16 cellular contexts compared by ENCODE assay signal in the genomic region with DNA sequence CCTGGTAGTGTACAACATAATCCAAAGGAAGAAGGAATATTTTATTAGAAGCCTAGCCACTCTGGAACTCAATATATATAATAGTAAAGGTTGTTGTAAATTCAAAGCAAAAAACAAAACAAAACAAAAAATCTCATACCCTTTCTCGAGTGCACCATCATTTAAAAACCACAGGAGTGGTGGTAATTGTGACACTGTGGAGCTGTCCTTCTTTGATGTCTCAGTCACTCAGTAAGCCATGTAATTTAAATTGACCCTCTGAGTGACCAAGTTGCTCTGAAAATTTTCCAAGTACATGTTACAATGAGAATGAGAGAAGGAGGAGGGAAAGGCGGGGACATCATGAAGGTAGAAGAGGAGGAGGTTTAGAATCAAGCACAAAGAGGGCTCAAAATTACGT. TPM values are rescaled to one million over a fixed set of nuclear protein-coding genes. Genes with fewer than 3 reads are reported as not detected.
A peak's percentile ranks its signal among the peaks of the same experiment; 100 is the strongest.
DNase-seq lines count a peak whose midpoint lies in the region; ATAC-seq and TF ChIP-seq lines count a peak whose summit lies in the region.
"Had no signal": no experiment of that assay in that cellular context is flagged by ENCODE, and none has a peak within 500 bp of the region (broad histone marks: within the 10 kb centered on the region; RNA-seq: fewer than 3 reads in every experiment).

No MANE protein-coding gene starts in this region.

- peaks cover 0 to 93% (median 84%) of the 10 kb centered on the region in 4 donors for H3K4me1 ChIP-seq in sigmoid colon

- H3K27me3 ChIP-seq in sigmoid colon = no peaks in the 10 kb centered on the region

- peaks cover 42% of the 10 kb centered on the region for H3K4me1 Mint-ChIP-seq in activated naive CD8-positive, alpha-beta T cell treated with anti-CD3 and anti-CD28 coated beads, Interleukin-2, amount 50 U/mL, for 24 hours
- peaks cover 37% of the 10 kb centered on the region for H3K4me1 Mint-ChIP-seq in activated naive CD8-positive, alpha-beta T cell treated with anti-CD3 and anti-CD28 coated beads for 36 hours
- peaks cover 99% of the 10 kb centered on the region for H3K4me1 Mint-ChIP-seq in chondrocyte (ENCODE audit: low read depth)
- peaks cover 87 to 89% of the 10 kb centered on the region in 2 donors for H3K4me1 Mint-ChIP-seq in natural killer cell
- peaks cover 6% of the 10 kb centered on the region for H3K4me1 Mint-ChIP-seq in T-helper 17 cell

- no peaks in the 10 kb centered on the region for H3K36me3 Mint-ChIP-seq in activated naive CD8-positive, alpha-beta T cell treated with anti-CD3 and anti-CD28 coated beads, Interleukin-2, amount 50 U/mL, for 24 hours (ENCODE audit: low read depth)
- H3K36me3 Mint-ChIP-seq in activated naive CD8-positive, alpha-beta T cell treated with anti-CD3 and anti-CD28 coated beads for 36 hours = peaks cover 8% of the 10 kb centered on the region
- H3K36me3 Mint-ChIP-seq in chondrocyte (ENCODE audit: low read depth) (peaks cover 28% of the 10 kb centered on the region), natural killer cell (peaks cover 6% of the 10 kb centered on the region), T-helper 17 cell (ENCODE audit: low read depth) (no peaks in the 10 kb centered on the region)

- H3K9me3 ChIP-seq in sigmoid colon (no peaks in the 10 kb centered on the region), T-helper 17 cell (ENCODE audit: control insufficient read depth, low read length, poor library complexity, severe bottlenecking) (no peaks in the 10 kb centered on the region)

- TF ChIP-seq CTCF in chondrocyte (IDR thresholded peaks at IDR 0.05) (no peak), natural killer cell (IDR thresholded peaks at IDR 0.05) (no peak), sigmoid colon (IDR thresholded peaks at IDR 0.05) (no peak)

- H3K27me3 Mint-ChIP-seq in activated naive CD8-positive, alpha-beta T cell treated with anti-CD3 and anti-CD28 coated beads, Interleukin-2, amount 50 U/mL, for 24 hours = peaks cover 38% of the 10 kb centered on the region
- peaks cover 71% of the 10 kb centered on the region for H3K27me3 Mint-ChIP-seq in activated naive CD8-positive, alpha-beta T cell treated with anti-CD3 and anti-CD28 coated beads for 36 hours
- no peaks in the 10 kb centered on the region for H3K27me3 Mint-ChIP-seq in chondrocyte (ENCODE audit: low read depth)
- H3K27me3 Mint-ChIP-seq in natural killer cell (ENCODE audit: low read depth in 2 of 2) = no peaks in the 10 kb centered on the region
- peaks cover 59% of the 10 kb centered on the region for H3K27me3 Mint-ChIP-seq in T-helper 17 cell

- no peak overlapping the region for H3K4me3 ChIP-seq in sigmoid colon
- H3K4me3 ChIP-seq: GM12878, PC-9 had no signal

- H3K36me3 ChIP-seq in sigmoid colon = peaks cover 0 to 13% (median 9%) of the 10 kb centered on the region in 4 donors

- H3K27ac ChIP-seq in sigmoid colon = peak overlapping the region in 3 of 4 donors; percentile 15 to 94 (median 92)
- H3K27ac ChIP-seq: C4-2B, PC-9 had no signal

- H3K9me3 Mint-ChIP-seq in activated naive CD8-positive, alpha-beta T cell treated with anti-CD3 and anti-CD28 coated beads, Interleukin-2, amount 50 U/mL, for 24 hours = no peaks in the 10 kb centered on the region
- peaks cover 3% of the 10 kb centered on the region for H3K9me3 Mint-ChIP-seq in activated naive CD8-positive, alpha-beta T cell treated with anti-CD3 and anti-CD28 coated beads for 36 hours
- H3K9me3 Mint-ChIP-seq in chondrocyte (ENCODE audit: low read depth) = no peaks in the 10 kb centered on the region
- H3K9me3 Mint-ChIP-seq in natural killer cell = no peaks in the 10 kb centered on the region

- intact Hi-C loops in natural killer cell (cut with micrococcal nuclease) = loop anchor here (2.0 to 5.0 kb wide), 2 partner anchors 135 to 1054 kb away; partner anchors contain the start of gene ME3
- intact Hi-C loops in sigmoid colon (cut with DNase I) = no loop called here

- H3K27ac Mint-ChIP-seq in activated naive CD8-positive, alpha-beta T cell treated with anti-CD3 and anti-CD28 coated beads, Interleukin-2, amount 50 U/mL, for 24 hours = peak overlapping the region; percentile 11
- H3K27ac Mint-ChIP-seq in activated naive CD8-positive, alpha-beta T cell treated with anti-CD3 and anti-CD28 coated beads for 36 hours = no peak overlapping the region
- peak overlapping the region; percentile 79 for H3K27ac Mint-ChIP-seq in chondrocyte (ENCODE audit: unreplicated experiment)
- H3K27ac Mint-ChIP-seq in natural killer cell = peak overlapping the region; percentile 87 to 95
- H3K27ac Mint-ChIP-seq in T-helper 17 cell = no peak overlapping the region

- WGBS in sigmoid colon, 2 donors = 85 to 89% methylated on average over 3 of the region's 3 CpGs

- TF ChIP-seq EP300 in sigmoid colon (IDR thresholded peaks at IDR 0.05) = no peak

- no peak for DNase-seq in activated naive CD8-positive, alpha-beta T cell treated with anti-CD3 and anti-CD28 coated beads, Interleukin-2, amount 50 U/mL, for 24 hours
- DNase-seq in activated naive CD8-positive, alpha-beta T cell treated with anti-CD3 and anti-CD28 coated beads for 36 hours = no peak
- DNase-seq in chondrocyte (ENCODE audit: low spot score) = no peak
- DNase-seq in natural killer cell = no peak
- DNase-seq in sigmoid colon = no peak
- no peak for DNase-seq in NCI-H526 treated with DMSO at 0.1 percent for 48 hours (lab: John Stamatoyannopoulos, UW)
- DNase-seq in T-helper 17 cell = no peak
- DNase-seq: DMS79, NCI-H1436, NCI-H2081 treated with DMSO at 0.1 percent for 48 hours, NCI-H748 treated with DMSO at 0.1 percent for 48 hours, PC-9 had no signal

- no peak for ATAC-seq in activated naive CD8-positive, alpha-beta T cell treated with anti-CD3 and anti-CD28 coated beads, Interleukin-2, amount 50 U/mL, for 24 hours
- ATAC-seq in natural killer cell = no peak
- no peak for ATAC-seq in HG02973 (IDR thresholded peaks at IDR 0.05; ENCODE audit: unreplicated experiment)
- ATAC-seq in T-helper 17 cell = no peak
- ATAC-seq: HCT116 had no signal

- no peak for TF ChIP-seq POLR2A in sigmoid colon (IDR thresholded peaks at IDR 0.05)

- H3K4me3 Mint-ChIP-seq in activated naive CD8-positive, alpha-beta T cell treated with anti-CD3 and anti-CD28 coated beads, Interleukin-2, amount 50 U/mL, for 24 hours = no peak overlapping the region
- no peak overlapping the region for H3K4me3 Mint-ChIP-seq in activated naive CD8-positive, alpha-beta T cell treated with anti-CD3 and anti-CD28 coated beads for 36 hours
- H3K4me3 Mint-ChIP-seq in chondrocyte (ENCODE audit: unreplicated experiment) (no peak overlapping the region), natural killer cell (peak overlapping the region; percentile 73), T-helper 17 cell (no peak overlapping the region)

RNA-seq across cellular contexts. Expression of gene PRSS23, which starts 6.6 kb away (rescaled TPM):
- 1 to 10 TPM; 3.7 to 4.0 TPM for total RNA-seq in activated naive CD8-positive, alpha-beta T cell treated with anti-CD3 and anti-CD28 coated beads for 36 hours
- total RNA-seq in chondrocyte = 464 to 742 TPM (median 737 TPM) in 3 replicates
- 10 to 100 TPM; 79.3 to 96.5 (median 84.3) TPM for total RNA-seq in natural killer cell
- total RNA-seq in sigmoid colon = 100 to 1,000 TPM in 3 of 4 donors, 10 to 100 TPM in 1; 78.5 to 183 (median 120) TPM
- polyA plus RNA-seq in sigmoid colon = 10 to 100 TPM; 25.2 to 32.4 (median 32.2) TPM
- total RNA-seq in T-helper 17 cell = not detected

Comparison
In these comparisons a context has a peak if more than half of its experiments do, and no peak if none do; other contexts are left out.
1. H3K27ac Mint-ChIP-seq: peak in activated naive CD8-positive, alpha-beta T cell treated with anti-CD3 and anti-CD28 coated beads, Interleukin-2, amount 50 U/mL, for 24 hours (single experiment), chondrocyte (single experiment) and natural killer cell (2 of 2); none in activated naive CD8-positive, alpha-beta T cell treated with anti-CD3 and anti-CD28 coated beads for 36 hours (single experiment) and T-helper 17 cell (single experiment).
2. RNA of gene PRSS23, which starts 6.6 kb away (total RNA-seq): 464 to 742 TPM in chondrocyte, 78.5 to 183 TPM in sigmoid colon and 79.3 to 96.5 TPM in natural killer cell; 3.7 to 4.0 TPM in activated naive CD8-positive, alpha-beta T cell treated with anti-CD3 and anti-CD28 coated beads for 36 hours and not detected in T-helper 17 cell; every median in the first group is over 10 times any median in the second.